In the genomic region with DNA sequence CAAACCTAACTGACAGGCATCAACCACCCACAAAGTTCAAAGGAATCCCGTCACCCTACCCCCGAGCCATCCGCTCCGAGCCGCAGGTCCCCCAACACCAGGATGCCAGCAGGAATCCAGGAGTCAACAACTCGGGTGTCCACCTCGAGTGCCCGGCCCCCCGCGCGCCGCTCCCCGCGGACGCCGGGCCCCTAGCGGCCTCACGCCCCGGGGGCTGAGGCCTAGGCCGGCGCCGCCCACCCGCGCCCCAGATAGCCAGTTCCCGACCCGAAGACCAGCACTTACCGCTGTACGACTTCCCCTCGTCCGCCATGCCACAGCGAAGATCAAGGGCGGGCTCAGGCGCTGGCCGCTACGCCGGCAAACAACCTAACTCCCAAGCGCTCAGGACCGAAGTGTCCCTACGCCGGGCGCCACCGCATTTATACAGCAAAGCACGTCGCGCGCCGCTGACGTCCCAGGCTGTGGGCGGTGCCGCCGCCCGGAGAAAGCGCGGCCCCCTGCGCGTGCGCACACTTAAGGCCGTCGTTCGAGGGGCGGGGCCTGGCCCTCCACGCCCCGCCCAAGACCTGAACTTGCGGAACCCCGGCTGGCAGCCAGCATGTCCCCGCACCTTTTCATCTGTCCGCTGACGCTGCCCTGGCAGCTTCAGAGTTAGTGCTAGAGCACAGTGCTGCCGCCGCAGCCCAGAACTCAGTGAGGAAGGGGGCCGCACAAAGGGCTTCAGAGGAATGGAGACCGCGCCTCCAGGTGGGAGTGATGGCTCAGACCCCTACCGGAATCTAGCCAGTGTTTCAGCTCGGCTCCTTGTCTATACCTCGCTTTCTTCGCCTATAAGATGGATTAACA, we compare ENCODE assay signal across 9 cellular contexts. TPM values are rescaled to one million over a fixed set of nuclear protein-coding genes. Genes with fewer than 3 reads are reported as not detected.
DNase-seq lines count a peak whose midpoint lies in the region; ATAC-seq, FAIRE-seq and TF ChIP-seq lines count a peak whose summit lies in the region.
"Had no signal": no experiment of that assay in that cellular context is flagged by ENCODE, and none has a peak within 500 bp of the region (broad histone marks: within the 10 kb centered on the region; RNA-seq: fewer than 3 reads in every experiment).

TSS of gene NXF1 (minus strand) at position 397 of the 849 bp plus-strand sequence. CDS start at position 313, 84 bp downstream.

- H3K4me3 ChIP-seq in bronchial epithelial cell (ENCODE audit: low read depth, low read length): peak within 1 kb of the TSS; percentile 81

- CTCF ChIA-PET in WTC11 (lab: Charles Lee): interaction anchor here (0.7 to 2.3 kb wide), 7 partner anchors 19 to 101 kb away, joined by 3 to 23 read pairs (median 6); partner anchors contain the start of genes SLC3A2, TAF6L, TMEM179B and ZBTB3

- H3K36me3 ChIP-seq in bronchial epithelial cell (ENCODE audit: control insufficient read depth, insufficient read depth, low read length): peaks cover 30% of the 10 kb centered on the region

- peak; percentile 100 for TF ChIP-seq POLR2A in GM18951 (IDR thresholded peaks at IDR 0.05; ENCODE audit: extremely low read depth, insufficient read depth, insufficient read length)

- TF ChIP-seq CTCF in AG09319 (IDR thresholded peaks at IDR 0.05; ENCODE audit: low read depth, low read length) (no peak), WTC11 (IDR thresholded peaks at IDR 0.05) (no peak), bronchial epithelial cell (IDR thresholded peaks at IDR 0.05; ENCODE audit: insufficient read depth, low read length, severe bottlenecking) (no peak)

- in situ Hi-C loops in GM18951 (cut with MboI; ENCODE audit: low sequenced_read_pairs, unreplicated experiment): no loop called here

- no peak for FAIRE-seq in bronchial epithelial cell (lab: Jason Lieb, UNC)
- FAIRE-seq: TTC549 had no signal

- H3K27ac Mint-ChIP-seq in WTC11: peak within 1 kb of the TSS; percentile 96

- H3K27me3 Mint-ChIP-seq in WTC11 (ENCODE audit: low read depth): no peaks in the 10 kb centered on the region

- ATAC-seq in HG03175 (IDR thresholded peaks at IDR 0.05; ENCODE audit: unreplicated experiment): peak; percentile 82
- peak; percentile 85 for ATAC-seq in WTC11

- H3K36me3 Mint-ChIP-seq in WTC11: peaks cover 24% of the 10 kb centered on the region

- POLR2A ChIA-PET in WTC11 (lab: Charles Lee): interaction anchor here (0.5 to 2.3 kb wide), 13 partner anchors 11 to 1621 kb away, joined by 3 to 15 read pairs (median 4); partner anchors contain the start of genes C11orf98, CSKMT, STX5 and TEX54

- no peaks in the 10 kb centered on the region for H3K9me3 Mint-ChIP-seq in WTC11

- peaks cover 22% of the 10 kb centered on the region for H3K4me1 Mint-ChIP-seq in WTC11

- DNase-seq in AG09319 (ENCODE audit: extremely low read depth, low read depth): peak; percentile 90
- DNase-seq in NCI-H226: peak; percentile 80
- DNase-seq in WTC11 (ENCODE audit: low spot score): peak; percentile 95
- peak; percentile 83 for DNase-seq in bronchial epithelial cell (ENCODE audit: low read depth)
- DNase-seq in iris pigment epithelial cell (ENCODE audit: low read depth): peak; percentile 91
- peak; percentile 90 to 95 for DNase-seq in stimulated activated CD4-positive, alpha-beta T cell treated with anti-CD3 and anti-CD28 coated beads, Interleukin-12 subunit alpha, Interleukin-12 subunit beta, amount 100 ng/mL, for 24 hours (ENCODE audit: low read depth in 2 of 2)

- H3K4me3 Mint-ChIP-seq in WTC11: peak within 1 kb of the TSS; percentile 98

- no peaks in the 10 kb centered on the region for H3K27me3 ChIP-seq in bronchial epithelial cell (ENCODE audit: control insufficient read depth, insufficient read depth, low read length)

TF ChIP-seq in WTC11, 78 proteins besides CTCF, POLR2A, EP300 and RAD21 (continues in another document):
- no peak for TF ChIP-seq ZNF219 (CRISPR knock-in tag; IDR thresholded peaks at IDR 0.05; ENCODE audit: borderline replicate concordance)
- TF ChIP-seq FOXJ3 (CRISPR knock-in tag; IDR thresholded peaks at IDR 0.05; ENCODE audit: borderline replicate concordance): no peak
- peak; percentile 20; the same call in 1 of the 2 replicates for TF ChIP-seq ZNF263 (CRISPR knock-in tag; IDR thresholded peaks at IDR 0.05; ENCODE audit: low read depth)
- TF ChIP-seq IRF2 (CRISPR knock-in tag; IDR thresholded peaks at IDR 0.05; ENCODE audit: borderline replicate concordance, low read depth): no peak
- TF ChIP-seq ESRRA (CRISPR knock-in tag; IDR thresholded peaks at IDR 0.05; ENCODE audit: borderline replicate concordance): no peak
- TF ChIP-seq, protein P1, sequence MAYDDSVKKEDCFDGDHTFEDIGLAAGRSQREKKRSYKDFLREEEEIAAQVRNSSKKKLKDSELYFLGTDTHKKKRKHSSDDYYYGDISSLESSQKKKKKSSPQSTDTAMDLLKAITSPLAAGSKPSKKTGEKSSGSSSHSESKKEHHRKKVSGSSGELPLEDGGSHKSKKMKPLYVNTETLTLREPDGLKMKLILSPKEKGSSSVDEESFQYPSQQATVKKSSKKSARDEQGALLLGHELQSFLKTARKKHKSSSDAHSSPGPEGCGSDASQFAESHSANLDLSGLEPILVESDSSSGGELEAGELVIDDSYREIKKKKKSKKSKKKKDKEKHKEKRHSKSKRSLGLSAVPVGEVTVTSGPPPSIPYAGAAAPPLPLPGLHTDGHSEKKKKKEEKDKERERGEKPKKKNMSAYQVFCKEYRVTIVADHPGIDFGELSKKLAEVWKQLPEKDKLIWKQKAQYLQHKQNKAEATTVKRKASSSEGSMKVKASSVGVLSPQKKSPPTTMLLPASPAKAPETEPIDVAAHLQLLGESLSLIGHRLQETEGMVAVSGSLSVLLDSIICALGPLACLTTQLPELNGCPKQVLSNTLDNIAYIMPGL (CRISPR knock-in tag; IDR thresholded peaks at IDR 0.05): peak; percentile 82
- no peak for TF ChIP-seq RELA (CRISPR knock-in tag; IDR thresholded peaks at IDR 0.05; ENCODE audit: borderline replicate concordance)
- TF ChIP-seq AFF4 (CRISPR knock-in tag; IDR thresholded peaks at IDR 0.05; ENCODE audit: borderline replicate concordance): no peak
- TF ChIP-seq, protein P2, sequence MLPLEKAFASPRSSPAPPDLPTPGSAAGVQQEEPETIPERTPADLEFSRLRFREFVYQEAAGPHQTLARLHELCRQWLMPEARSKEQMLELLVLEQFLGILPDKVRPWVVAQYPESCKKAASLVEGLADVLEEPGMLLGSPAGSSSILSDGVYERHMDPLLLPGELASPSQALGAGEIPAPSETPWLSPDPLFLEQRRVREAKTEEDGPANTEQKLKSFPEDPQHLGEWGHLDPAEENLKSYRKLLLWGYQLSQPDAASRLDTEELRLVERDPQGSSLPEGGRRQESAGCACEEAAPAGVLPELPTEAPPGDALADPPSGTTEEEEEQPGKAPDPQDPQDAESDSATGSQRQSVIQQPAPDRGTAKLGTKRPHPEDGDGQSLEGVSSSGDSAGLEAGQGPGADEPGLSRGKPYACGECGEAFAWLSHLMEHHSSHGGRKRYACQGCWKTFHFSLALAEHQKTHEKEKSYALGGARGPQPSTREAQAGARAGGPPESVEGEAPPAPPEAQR (CRISPR knock-in tag; IDR thresholded peaks at IDR 0.05): no peak
- TF ChIP-seq, protein P3, sequence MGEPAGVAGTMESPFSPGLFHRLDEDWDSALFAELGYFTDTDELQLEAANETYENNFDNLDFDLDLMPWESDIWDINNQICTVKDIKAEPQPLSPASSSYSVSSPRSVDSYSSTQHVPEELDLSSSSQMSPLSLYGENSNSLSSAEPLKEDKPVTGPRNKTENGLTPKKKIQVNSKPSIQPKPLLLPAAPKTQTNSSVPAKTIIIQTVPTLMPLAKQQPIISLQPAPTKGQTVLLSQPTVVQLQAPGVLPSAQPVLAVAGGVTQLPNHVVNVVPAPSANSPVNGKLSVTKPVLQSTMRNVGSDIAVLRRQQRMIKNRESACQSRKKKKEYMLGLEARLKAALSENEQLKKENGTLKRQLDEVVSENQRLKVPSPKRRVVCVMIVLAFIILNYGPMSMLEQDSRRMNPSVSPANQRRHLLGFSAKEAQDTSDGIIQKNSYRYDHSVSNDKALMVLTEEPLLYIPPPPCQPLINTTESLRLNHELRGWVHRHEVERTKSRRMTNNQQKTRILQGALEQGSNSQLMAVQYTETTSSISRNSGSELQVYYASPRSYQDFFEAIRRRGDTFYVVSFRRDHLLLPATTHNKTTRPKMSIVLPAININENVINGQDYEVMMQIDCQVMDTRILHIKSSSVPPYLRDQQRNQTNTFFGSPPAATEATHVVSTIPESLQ (CRISPR knock-in tag; IDR thresholded peaks at IDR 0.05): no peak
- TF ChIP-seq ZNF121 (CRISPR knock-in tag; IDR thresholded peaks at IDR 0.05): no peak
- TF ChIP-seq ZNF232 (CRISPR knock-in tag; IDR thresholded peaks at IDR 0.05): no peak
- TF ChIP-seq SMAD4 (CRISPR knock-in tag; IDR thresholded peaks at IDR 0.05): no peak

RNA-seq across cellular contexts. Expression of gene NXF1, which starts in this region (rescaled TPM):
- total RNA-seq in WTC11 (2021): 43.2 to 44.7 TPM (median 44.3 TPM) in 3 replicates
- 13.4 and 15.3 TPM in 2 replicates for total RNA-seq in bronchial epithelial cell

Comparison
In these comparisons a context has a peak if more than half of its experiments do, and no peak if none do; other contexts are left out.
1. Peak in every context shown above with its lines: DNase-seq, ATAC-seq and H3K4me3 ChIP-seq.